ENCODE assay signal across 1 cellular context in the genomic region with DNA sequence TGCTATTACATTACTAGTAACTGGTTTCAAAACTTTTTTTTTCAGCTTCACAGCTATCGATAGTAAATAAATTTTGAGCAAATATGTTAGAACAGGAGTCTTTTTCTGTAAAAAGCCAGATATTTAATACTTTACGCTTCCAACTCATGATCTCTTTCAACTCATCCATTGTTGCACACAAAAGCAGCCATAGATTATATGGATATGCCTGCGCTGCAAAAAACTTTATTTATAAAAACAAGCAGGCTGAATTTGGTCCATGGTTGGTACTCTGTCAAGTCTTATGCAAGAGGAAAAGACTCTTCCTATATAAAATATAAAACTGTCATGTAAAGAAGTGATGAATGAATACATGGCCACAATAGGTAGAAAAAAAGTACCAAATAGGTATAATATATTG.
TF ChIP-seq lines count a peak whose summit lies in the region.

No MANE protein-coding gene starts in this region.

TF ChIP-seq in K562, 482 proteins besides CTCF, POLR2A, EP300 and RAD21:
- TF ChIP-seq, protein P1, sequence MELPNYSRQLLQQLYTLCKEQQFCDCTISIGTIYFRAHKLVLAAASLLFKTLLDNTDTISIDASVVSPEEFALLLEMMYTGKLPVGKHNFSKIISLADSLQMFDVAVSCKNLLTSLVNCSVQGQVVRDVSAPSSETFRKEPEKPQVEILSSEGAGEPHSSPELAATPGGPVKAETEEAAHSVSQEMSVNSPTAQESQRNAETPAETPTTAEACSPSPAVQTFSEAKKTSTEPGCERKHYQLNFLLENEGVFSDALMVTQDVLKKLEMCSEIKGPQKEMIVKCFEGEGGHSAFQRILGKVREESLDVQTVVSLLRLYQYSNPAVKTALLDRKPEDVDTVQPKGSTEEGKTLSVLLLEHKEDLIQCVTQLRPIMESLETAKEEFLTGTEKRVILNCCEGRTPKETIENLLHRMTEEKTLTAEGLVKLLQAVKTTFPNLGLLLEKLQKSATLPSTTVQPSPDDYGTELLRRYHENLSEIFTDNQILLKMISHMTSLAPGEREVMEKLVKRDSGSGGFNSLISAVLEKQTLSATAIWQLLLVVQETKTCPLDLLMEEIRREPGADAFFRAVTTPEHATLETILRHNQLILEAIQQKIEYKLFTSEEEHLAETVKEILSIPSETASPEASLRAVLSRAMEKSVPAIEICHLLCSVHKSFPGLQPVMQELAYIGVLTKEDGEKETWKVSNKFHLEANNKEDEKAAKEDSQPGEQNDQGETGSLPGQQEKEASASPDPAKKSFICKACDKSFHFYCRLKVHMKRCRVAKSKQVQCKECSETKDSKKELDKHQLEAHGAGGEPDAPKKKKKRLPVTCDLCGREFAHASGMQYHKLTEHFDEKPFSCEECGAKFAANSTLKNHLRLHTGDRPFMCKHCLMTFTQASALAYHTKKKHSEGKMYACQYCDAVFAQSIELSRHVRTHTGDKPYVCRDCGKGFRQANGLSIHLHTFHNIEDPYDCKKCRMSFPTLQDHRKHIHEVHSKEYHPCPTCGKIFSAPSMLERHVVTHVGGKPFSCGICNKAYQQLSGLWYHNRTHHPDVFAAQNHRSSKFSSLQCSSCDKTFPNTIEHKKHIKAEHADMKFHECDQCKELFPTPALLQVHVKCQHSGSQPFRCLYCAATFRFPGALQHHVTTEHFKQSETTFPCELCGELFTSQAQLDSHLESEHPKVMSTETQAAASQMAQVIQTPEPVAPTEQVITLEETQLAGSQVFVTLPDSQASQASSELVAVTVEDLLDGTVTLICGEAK (IDR thresholded peaks at IDR 0.05), result peak; percentile 90
- TF ChIP-seq, protein P1 (CRISPR knock-in tag; IDR thresholded peaks at IDR 0.05), result peak; percentile 60; the same call in 1 of the 2 replicates
- TF ChIP-seq, protein P2, sequence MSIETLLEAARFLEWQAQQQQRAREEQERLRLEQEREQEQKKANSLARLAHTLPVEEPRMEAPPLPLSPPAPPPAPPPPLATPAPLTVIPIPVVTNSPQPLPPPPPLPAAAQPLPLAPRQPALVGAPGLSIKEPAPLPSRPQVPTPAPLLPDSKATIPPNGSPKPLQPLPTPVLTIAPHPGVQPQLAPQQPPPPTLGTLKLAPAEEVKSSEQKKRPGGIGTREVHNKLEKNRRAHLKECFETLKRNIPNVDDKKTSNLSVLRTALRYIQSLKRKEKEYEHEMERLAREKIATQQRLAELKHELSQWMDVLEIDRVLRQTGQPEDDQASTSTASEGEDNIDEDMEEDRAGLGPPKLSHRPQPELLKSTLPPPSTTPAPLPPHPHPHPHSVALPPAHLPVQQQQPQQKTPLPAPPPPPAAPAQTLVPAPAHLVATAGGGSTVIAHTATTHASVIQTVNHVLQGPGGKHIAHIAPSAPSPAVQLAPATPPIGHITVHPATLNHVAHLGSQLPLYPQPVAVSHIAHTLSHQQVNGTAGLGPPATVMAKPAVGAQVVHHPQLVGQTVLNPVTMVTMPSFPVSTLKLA (conservative IDR thresholded peaks at IDR 0.05), result 0 out of 4 replicates have a peak, but pooled peaks of 1 of the 2 experiments have one; percentile 14
- TF ChIP-seq KDM4B (IDR thresholded peaks at IDR 0.05; ENCODE audit: borderline replicate concordance in 2 of 2, low read depth in 1 of 2) (no peak), RUNX1 (IDR thresholded peaks at IDR 0.05; ENCODE audit: low read depth) (no peak)
